In genomic region chr10:104293781-104294321, GRCh38 we compare ENCODE assay signal across 18 cellular contexts. TPM values are rescaled to one million over a fixed set of nuclear protein-coding genes. Genes with fewer than 3 reads are reported as not detected.
DNase-seq lines count a peak whose midpoint lies in the region; ATAC-seq and TF ChIP-seq lines count a peak whose summit lies in the region.
"Had no signal": no experiment of that assay in that cellular context is flagged by ENCODE, and none has a peak within 500 bp of the region (broad histone marks: within the 10 kb centered on the region; RNA-seq: fewer than 3 reads in every experiment).

No MANE protein-coding gene starts in this region.

- H3K4me1 ChIP-seq in mammary epithelial cell (ENCODE audit: insufficient read depth, low read length) (no peaks in the 10 kb centered on the region), right lobe of liver (no peaks in the 10 kb centered on the region)

- POLR2A ChIA-PET in MCF 10A (lab: Yijun Ruan, JAX): interaction anchor here (0.7 to 1.7 kb wide), 9 partner anchors 11 to 46 kb away, joined by 3 to 7 read pairs (median 4); partner anchors contain the start of genes GSTO2 and ITPRIP
- POLR2A ChIA-PET in CD4-positive, alpha-beta T cell (lab: Charles Lee): interaction anchor here (1.4 kb wide), 1 partner anchor 45 kb away, joined by 5 read pairs; no protein-coding TSS in a partner anchor

- H3K36me3 ChIP-seq in mammary epithelial cell (ENCODE audit: insufficient read depth, low read length) (no peaks in the 10 kb centered on the region), right lobe of liver (no peaks in the 10 kb centered on the region)

- TF ChIP-seq CTCF in MCF 10A (IDR thresholded peaks at IDR 0.05; ENCODE audit: unreplicated experiment) (no peak), mammary epithelial cell (conservative IDR thresholded peaks at IDR 0.05 in 1 of 2, IDR thresholded peaks at IDR 0.05 in 1 of 2; ENCODE audit: extremely low read depth in 1 of 2, insufficient read depth in 1 of 2, low read depth in 1 of 2, low read length in 2 of 2) (no peak), cardiac fibroblast (IDR thresholded peaks at IDR 0.05; ENCODE audit: low read depth, low read length) (no peak), right lobe of liver (IDR thresholded peaks at IDR 0.05) (no peak)
- TF ChIP-seq CTCF in CD4-positive, alpha-beta T cell (IDR thresholded peaks at IDR 0.05): peak; percentile 8

- no peaks in the 10 kb centered on the region for H3K27me3 ChIP-seq in mammary epithelial cell (ENCODE audit: insufficient read depth, low read length)
- H3K27me3 ChIP-seq in CD4-positive, alpha-beta T cell (ENCODE audit: control insufficient read depth, insufficient read depth, low read length): peaks cover 4% of the 10 kb centered on the region
- no peaks in the 10 kb centered on the region for H3K27me3 ChIP-seq in right lobe of liver

- dilution Hi-C loops in mammary epithelial cell (cut with HindIII; ENCODE audit: low sequenced_read_pairs): no loop called here

- H3K9ac ChIP-seq in mammary epithelial cell (ENCODE audit: insufficient read depth, low read length): no peak overlapping the region

- peak overlapping the region; percentile 49 for H3K27ac Mint-ChIP-seq in MCF 10A (ENCODE audit: low read depth, unreplicated experiment)
- H3K27ac Mint-ChIP-seq in CD4-positive, alpha-beta T cell: no peak overlapping the region

- DNase-seq in MCF 10A (ENCODE audit: unreplicated experiment) (no peak), mammary epithelial cell (no peak), cardiac fibroblast (ENCODE audit: low read depth in 2 of 2) (peak; percentile 19 to 38), right lobe of liver (no peak), NCI-H524 treated with DMSO at 0.1 percent for 48 hours (lab: John Stamatoyannopoulos, UW) (no peak)
- DNase-seq in CD4-positive, alpha-beta T cell: no peak
- DNase-seq: 8988T, GM23248, H7, KG1, MM.1S, NCI-H2029, NCI-H446 treated with DMSO at 0.1 percent for 48 hours, NCI-H526 treated with DMSO at 0.1 percent for 48 hours, RPMI8226 had no signal

- H3K4me3 ChIP-seq in mammary epithelial cell (replicated peaks in 1 of 3; ENCODE audit: insufficient read depth in 1 of 3, low read depth in 2 of 3, low read length in 3 of 3): no peak overlapping the region
- no peak overlapping the region for H3K4me3 ChIP-seq in cardiac fibroblast (replicated peaks in 1 of 2; ENCODE audit: low read depth in 2 of 2, low read length in 2 of 2)
- no peak overlapping the region for H3K4me3 ChIP-seq in right lobe of liver
- H3K4me3 ChIP-seq: GM23248 had no signal

- no peak overlapping the region for H3K4me3 Mint-ChIP-seq in MCF 10A (ENCODE audit: unreplicated experiment)
- H3K4me3 Mint-ChIP-seq in CD4-positive, alpha-beta T cell: no peak overlapping the region

- H3K79me2 ChIP-seq in mammary epithelial cell (ENCODE audit: insufficient read depth, low read length): no peaks in the 10 kb centered on the region

- H3K4me2 ChIP-seq in mammary epithelial cell (ENCODE audit: insufficient read depth, low read depth, low read length): no peak overlapping the region

- peaks cover 17% of the 10 kb centered on the region for H3K36me3 Mint-ChIP-seq in MCF 10A (ENCODE audit: insufficient read depth, unreplicated experiment)
- H3K36me3 Mint-ChIP-seq in CD4-positive, alpha-beta T cell (ENCODE audit: low read depth): no peaks in the 10 kb centered on the region

- in situ Hi-C loops in mammary epithelial cell (cut with MboI; ENCODE audit: low sequenced_read_pairs in 2 of 2): loop anchor here (5.0 to 25.0 kb wide), 2 partner anchors 53 to 293 kb away; no protein-coding TSS in a partner anchor

- H4K20me1 ChIP-seq in mammary epithelial cell (ENCODE audit: insufficient read depth, low read length): no peaks in the 10 kb centered on the region

- no peaks in the 10 kb centered on the region for H3K27me3 Mint-ChIP-seq in MCF 10A (ENCODE audit: insufficient read depth, unreplicated experiment)
- H3K27me3 Mint-ChIP-seq in CD4-positive, alpha-beta T cell: peaks cover 14% of the 10 kb centered on the region

- ATAC-seq in CD4-positive, alpha-beta T cell (ENCODE audit: poor library complexity): no peak
- ATAC-seq in right lobe of liver (peak; percentile 14 to 66 (median 28)), HG03432 (IDR thresholded peaks at IDR 0.05; ENCODE audit: unreplicated experiment) (no peak), GM21515 (IDR thresholded peaks at IDR 0.05; ENCODE audit: unreplicated experiment) (no peak)
- ATAC-seq: SK-N-SH treated with all-trans-retinoic acid at 6 μM for 48 hours had no signal

- H3K9me3 Mint-ChIP-seq in MCF 10A (ENCODE audit: unreplicated experiment): no peaks in the 10 kb centered on the region
- H3K9me3 Mint-ChIP-seq in CD4-positive, alpha-beta T cell: no peaks in the 10 kb centered on the region

- TF ChIP-seq POLR2A in right lobe of liver (IDR thresholded peaks at IDR 0.05): no peak

- H3K9me3 ChIP-seq in mammary epithelial cell (replicated peaks; ENCODE audit: insufficient read depth, low read length): no peaks in the 10 kb centered on the region
- no peaks in the 10 kb centered on the region for H3K9me3 ChIP-seq in CD4-positive, alpha-beta T cell (ENCODE audit: control insufficient read depth, low read length)
- no peaks in the 10 kb centered on the region for H3K9me3 ChIP-seq in right lobe of liver

- no peak overlapping the region for H3K27ac ChIP-seq in mammary epithelial cell (ENCODE audit: insufficient read depth, low read depth, low read length)
- H3K27ac ChIP-seq in CD4-positive, alpha-beta T cell (ENCODE audit: low read depth, low read length): no peak overlapping the region
- peak overlapping the region in 1 of 3 donors; percentile 3 for H3K27ac ChIP-seq in right lobe of liver

- BruUV-seq in MCF 10A (replicated peaks; lab: Mats Ljungman, UMichigan) (no TSS peak), mammary epithelial cell (replicated peaks; lab: Mats Ljungman, UMichigan) (no TSS peak)

- H2AFZ ChIP-seq in mammary epithelial cell (ENCODE audit: low read depth, low read length): no peak overlapping the region

- CTCF ChIA-PET in MCF 10A (lab: Yijun Ruan, JAX) (interaction anchor here (0.6 to 13.1 kb wide), 13 partner anchors 11 to 856 kb away, joined by 3 to 406 read pairs (median 6); partner anchors contain the start of gene CFAP58), mammary epithelial cell (lab: Charles Lee; ENCODE audit: low non-redundant PET) (no interaction called here)
- CTCF ChIA-PET in CD4-positive, alpha-beta T cell (lab: Charles Lee): interaction anchor here (0.6 to 5.3 kb wide), 4 partner anchors 12 to 182 kb away, joined by 3 to 37 read pairs (median 6); partner anchors contain the start of gene CFAP58

- WGBS in mammary epithelial cell (ENCODE audit: low coverage, missing lambda C conversion rate): 97% methylated on average over 5 of the region's 5 CpGs
- 71% methylated on average over 5 of the region's 5 CpGs for WGBS in right lobe of liver (ENCODE audit: insufficient coverage, low coverage, low lambda C conversion rate, missing lambda C conversion rate)

- intact Hi-C loops in MCF 10A (cut with micrococcal nuclease) (loop anchor here (5.0 kb wide), 1 partner anchor 328 kb away; no protein-coding TSS in a partner anchor), mammary epithelial cell (cut with micrococcal nuclease) (no loop called here), right lobe of liver (cut with DNase I) (no loop called here)
- intact Hi-C loops in CD4-positive, alpha-beta T cell (cut with DNase I, micrococcal nuclease): no loop called here

- H3K4me1 Mint-ChIP-seq in MCF 10A (ENCODE audit: insufficient read depth, unreplicated experiment): peaks cover 6% of the 10 kb centered on the region
- H3K4me1 Mint-ChIP-seq in CD4-positive, alpha-beta T cell (ENCODE audit: low read depth): peaks cover 13% of the 10 kb centered on the region

RNA-seq across cellular contexts. Expression of gene GSTO2, which starts 24.9 kb away (rescaled TPM):
- total RNA-seq in MCF 10A (2022) (33.8 and 40.9 TPM in 2 replicates), mammary epithelial cell (10 to 100 TPM; 16.2 to 26.8 TPM), right lobe of liver (1 to 10 TPM; 1.4 to 5.3 (median 2.8) TPM)
- polyA plus RNA-seq in mammary epithelial cell: 43.3 TPM
- 56.6 TPM for polyA minus RNA-seq in mammary epithelial cell
- total RNA-seq in CD4-positive, alpha-beta T cell: 1 to 10 TPM in 1 of 2 experiments, under 1 TPM in 1; 0.77 to 1.2 TPM

RNA-seq across cellular contexts. Expression of gene GSTO1, which starts 39.2 kb away (rescaled TPM):
- 54.6 and 61.8 TPM in 2 replicates for total RNA-seq in MCF 10A (2022)
- 100 to 1,000 TPM; 203 to 205 TPM for total RNA-seq in mammary epithelial cell
- 209 TPM for polyA plus RNA-seq in mammary epithelial cell
- 82.4 TPM for polyA minus RNA-seq in mammary epithelial cell
- total RNA-seq in CD4-positive, alpha-beta T cell: 10 to 100 TPM; 23.9 to 26.1 TPM
- total RNA-seq in right lobe of liver: 100 to 1,000 TPM; 205 to 273 (median 240) TPM

RNA-seq across cellular contexts. Expression of gene ITPRIP, which starts 44.4 kb away (rescaled TPM):
- total RNA-seq in MCF 10A (2022): 29.4 and 29.8 TPM in 2 replicates
- 10 to 100 TPM; 21.5 to 37.2 TPM for total RNA-seq in mammary epithelial cell
- polyA plus RNA-seq in mammary epithelial cell: 14.4 TPM
- 24.0 TPM for polyA minus RNA-seq in mammary epithelial cell
- total RNA-seq in CD4-positive, alpha-beta T cell: 100 to 1,000 TPM; 127 to 133 TPM
- 1 to 10 TPM; 2.9 to 9.7 (median 7.7) TPM for total RNA-seq in right lobe of liver

RNA-seq across cellular contexts. Expression of gene CFAP58, which starts 59.8 kb away (rescaled TPM):
- 0.89 and 1.1 TPM in 2 replicates for total RNA-seq in MCF 10A (2022)
- 1 to 10 TPM in 1 of 2 donors, under 1 TPM in 1; 0.17 to 1.0 TPM for total RNA-seq in mammary epithelial cell
- 0.23 TPM for polyA plus RNA-seq in mammary epithelial cell
- polyA minus RNA-seq in mammary epithelial cell: not detected
- not detected for total RNA-seq in CD4-positive, alpha-beta T cell
- total RNA-seq in right lobe of liver: 1 to 10 TPM in 1 of 6 experiments, under 1 TPM in 3, not detected in 2; 0.10 to 2.9 (median 0.15) TPM

Comparison
In these comparisons a context has a peak if more than half of its experiments do, and no peak if none do; other contexts are left out.
1. DNase-seq: peak in cardiac fibroblast (2 of 2); none in MCF 10A (single experiment), mammary epithelial cell (single experiment), CD4-positive, alpha-beta T cell (0 of 10), right lobe of liver (0 of 3) and NCI-H524 treated with DMSO at 0.1 percent for 48 hours (single experiment).
2. ATAC-seq: peak in right lobe of liver (4 of 4); none in CD4-positive, alpha-beta T cell (single experiment), HG03432 (single experiment) and GM21515 (single experiment).